8 cellular contexts compared by ENCODE assay signal in genomic region chr2:127410871-127411396, GRCh38. TPM values are rescaled to one million over a fixed set of nuclear protein-coding genes. Genes with fewer than 3 reads are reported as not detected.
DNase-seq lines count a peak whose midpoint lies in the region; ATAC-seq and TF ChIP-seq lines count a peak whose summit lies in the region.

No MANE protein-coding gene starts in this region.

- no TSS peak for BruUV-seq in Caco-2 (replicated peaks; lab: Mats Ljungman, UMichigan)

- H3K4me3 ChIP-seq in Caco-2 (ENCODE audit: low read depth, low read length) (no peak overlapping the region), body of pancreas (no peak overlapping the region)

- H3K4me1 Mint-ChIP-seq in Caco-2 (ENCODE audit: low read depth, unreplicated experiment) (peaks cover 39% of the 10 kb centered on the region), naive B cell (peaks cover 33 to 55% (median 41%) of the 10 kb centered on the region in 3 donors)

- H3K9me3 Mint-ChIP-seq in Caco-2 (ENCODE audit: unreplicated experiment) (peaks cover 11% of the 10 kb centered on the region), naive B cell (peaks cover 0 to 1% (median 0%) of the 10 kb centered on the region in 7 donors)

- H3K36me3 ChIP-seq in Caco-2 (ENCODE audit: control insufficient read depth, insufficient read depth, low read length) (no peaks in the 10 kb centered on the region; the same call in 1 of the 2 replicates), body of pancreas (replicated peaks in 1 of 2; ENCODE audit: insufficient read depth in 1 of 2, low read depth in 2 of 2) (no peaks in the 10 kb centered on the region)

- no peak for TF ChIP-seq CTCF in Caco-2 (IDR thresholded peaks at IDR 0.05; ENCODE audit: insufficient read depth in 1 of 2, low read depth in 1 of 2, low read length in 1 of 2, severe bottlenecking in 1 of 2, unreplicated experiment in 1 of 2)
- TF ChIP-seq CTCF in body of pancreas (IDR thresholded peaks at IDR 0.05), result no peak

- H3K4me1 ChIP-seq in Caco-2 (peaks cover 35% of the 10 kb centered on the region), body of pancreas (peaks cover 38% of the 10 kb centered on the region)

- intact Hi-C loops in Caco-2 (cut with micrococcal nuclease; ENCODE audit: unreplicated experiment) (loop anchor here (1.0 kb wide), 1 partner anchor 44 kb away; no protein-coding TSS in a partner anchor), body of pancreas (cut with DNase I) (no loop called here)

- H3K9me3 ChIP-seq in Caco-2 (peaks cover 11% of the 10 kb centered on the region), body of pancreas (no peaks in the 10 kb centered on the region)

- H3K36me3 Mint-ChIP-seq in Caco-2 (ENCODE audit: insufficient read depth, unreplicated experiment), result peaks cover 6% of the 10 kb centered on the region
- peaks cover 0 to 5% of the 10 kb centered on the region in 2 donors for H3K36me3 Mint-ChIP-seq in naive B cell

- H3K27ac ChIP-seq in body of pancreas, result peak overlapping the region in 3 of 4 donors; percentile 39 to 63 (median 57)

- DNase-seq in Caco-2 (peak in 1 of 2 experiments; percentile 47), LoVo (ENCODE audit: low spot score) (peak; percentile 62), body of pancreas (peak in 2 of 4 donors; percentile 44 to 55), naive B cell (no peak), midbrain (lab: John Stamatoyannopoulos, UW) (no peak), OCI-M2 (lab: John Stamatoyannopoulos, UW; ENCODE audit: unreplicated experiment) (no peak), left lobe of liver (ENCODE audit: low spot score) (no peak)

- POLR2A ChIA-PET in Caco-2 (lab: Charles Lee), result no interaction called here

- H3K27ac Mint-ChIP-seq in Caco-2 (ENCODE audit: unreplicated experiment), result peak overlapping the region; percentile 89
- H3K27ac Mint-ChIP-seq in naive B cell, result peak overlapping the region in 3 of 6 donors; percentile 44 to 93 (median 90)

- H3K4me3 Mint-ChIP-seq in Caco-2 (ENCODE audit: unreplicated experiment) (peak overlapping the region; percentile 43), naive B cell (peak overlapping the region in 6 of 8 donors; percentile 4 to 82 (median 36))

- H3K27me3 ChIP-seq in Caco-2 (replicated peaks; ENCODE audit: control insufficient read depth, insufficient read depth, low read length), result no peaks in the 10 kb centered on the region
- H3K27me3 ChIP-seq in body of pancreas, result no peaks in the 10 kb centered on the region

- ATAC-seq in GM19438 (IDR thresholded peaks at IDR 0.05; ENCODE audit: low read depth, unreplicated experiment), result peak; percentile 43
- no peak for ATAC-seq in body of pancreas
- no peak for ATAC-seq in naive B cell (ENCODE audit: low read depth in 2 of 2)
- ATAC-seq in left lobe of liver, result no peak

- 26% methylated on average over 3 of the region's 3 CpGs for WGBS in body of pancreas, 2 donors

- H3K27me3 Mint-ChIP-seq in Caco-2 (ENCODE audit: insufficient read depth, unreplicated experiment) (no peaks in the 10 kb centered on the region), naive B cell (no peaks in the 10 kb centered on the region)

- CTCF ChIA-PET in Caco-2 (lab: Charles Lee), result no interaction called here

- TF ChIP-seq POLR2A in body of pancreas (IDR thresholded peaks at IDR 0.05), result no peak

RNA-seq across cellular contexts. Expression of gene PROC, which starts 7.3 kb away (rescaled TPM):
- total RNA-seq in Caco-2 (2022) (4.1 and 6.4 TPM in 2 replicates), body of pancreas (under 1 TPM in 1 of 2 donors, not detected in 1; 0.26 TPM), left lobe of liver (479 TPM)
- polyA plus RNA-seq in naive B cell (ENCODE audit: low read depth in 6 of 6), result under 1 TPM in 1 of 6 donors, not detected in 5; 0.53 TPM

RNA-seq across cellular contexts. Expression of gene MAP3K2, which starts 23.2 kb away (rescaled TPM):
- total RNA-seq in Caco-2 (2022), result 35.0 and 38.7 TPM in 2 replicates
- 10 to 100 TPM; 27.8 to 35.3 TPM for total RNA-seq in body of pancreas
- polyA plus RNA-seq in naive B cell (ENCODE audit: low read depth in 6 of 6), result 100 to 1,000 TPM in 1 of 6 donors, 10 to 100 TPM in 5; 67.2 to 101 (median 73.2) TPM
- 48.9 TPM for total RNA-seq in left lobe of liver

Comparison
In these comparisons a context has a peak if more than half of its experiments do, and no peak if none do; other contexts are left out.
1. RNA of gene PROC, which starts 7.3 kb away (total RNA-seq): 479 TPM in left lobe of liver (single experiment); 4.1 to 6.4 TPM in Caco-2 and 0.26 TPM in body of pancreas; every median in the first group is over 10 times any median in the second.